2 cellular contexts compared by ENCODE assay signal in genomic region chr1:173015629-173016028, GRCh38.
TF ChIP-seq lines count a peak whose summit lies in the region.

No MANE protein-coding gene starts in this region.

TF ChIP-seq in SK-N-SH, 30 proteins besides CTCF, POLR2A, EP300 and RAD21 (continued from another document):
- TF ChIP-seq SMC3 (IDR thresholded peaks at IDR 0.05; ENCODE audit: low read depth, low read length): no peak
- no peak for TF ChIP-seq FOSL2 (IDR thresholded peaks at IDR 0.05; ENCODE audit: borderline replicate concordance, low read depth)
- TF ChIP-seq TAF1 (IDR thresholded peaks at IDR 0.05; ENCODE audit: borderline replicate concordance, low read depth, low read length): no peak
TF ChIP-seq in SK-N-SH: peak in this region for 0.

TF ChIP-seq in HepG2, 621 proteins besides CTCF, POLR2A, EP300 and RAD21:
- TF ChIP-seq RBAK (CRISPR knock-in tag; IDR thresholded peaks at IDR 0.05) (no peak), BHLHE40 (IDR thresholded peaks at IDR 0.05; ENCODE audit: low read length) (no peak), ZNF503 (CRISPR knock-in tag; IDR thresholded peaks at IDR 0.05) (no peak), RFXANK (CRISPR knock-in tag; IDR thresholded peaks at IDR 0.05) (no peak), SAP130 (CRISPR knock-in tag; IDR thresholded peaks at IDR 0.05; ENCODE audit: low read depth) (no peak), ZBTB39 (CRISPR knock-in tag; IDR thresholded peaks at IDR 0.05) (no peak), DDIT3 (CRISPR knock-in tag; IDR thresholded peaks at IDR 0.05) (no peak), ZBTB49 (CRISPR knock-in tag; IDR thresholded peaks at IDR 0.05; ENCODE audit: borderline replicate concordance) (no peak), KLF15 (CRISPR knock-in tag; IDR thresholded peaks at IDR 0.05; ENCODE audit: borderline replicate concordance) (no peak), REPIN1 (CRISPR knock-in tag; IDR thresholded peaks at IDR 0.05; ENCODE audit: borderline replicate concordance, low read depth) (no peak), ZNF746 (CRISPR knock-in tag; IDR thresholded peaks at IDR 0.05) (no peak), AKAP8 (CRISPR knock-in tag; IDR thresholded peaks at IDR 0.05) (no peak), HOXA9 (CRISPR knock-in tag; IDR thresholded peaks at IDR 0.05; ENCODE audit: borderline replicate concordance) (no peak), ZNF17 (CRISPR knock-in tag; IDR thresholded peaks at IDR 0.05) (no peak)
- TF ChIP-seq, protein P1, sequence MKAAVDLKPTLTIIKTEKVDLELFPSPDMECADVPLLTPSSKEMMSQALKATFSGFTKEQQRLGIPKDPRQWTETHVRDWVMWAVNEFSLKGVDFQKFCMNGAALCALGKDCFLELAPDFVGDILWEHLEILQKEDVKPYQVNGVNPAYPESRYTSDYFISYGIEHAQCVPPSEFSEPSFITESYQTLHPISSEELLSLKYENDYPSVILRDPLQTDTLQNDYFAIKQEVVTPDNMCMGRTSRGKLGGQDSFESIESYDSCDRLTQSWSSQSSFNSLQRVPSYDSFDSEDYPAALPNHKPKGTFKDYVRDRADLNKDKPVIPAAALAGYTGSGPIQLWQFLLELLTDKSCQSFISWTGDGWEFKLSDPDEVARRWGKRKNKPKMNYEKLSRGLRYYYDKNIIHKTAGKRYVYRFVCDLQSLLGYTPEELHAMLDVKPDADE (CRISPR knock-in tag; IDR thresholded peaks at IDR 0.05): no peak
- TF ChIP-seq, protein P2, sequence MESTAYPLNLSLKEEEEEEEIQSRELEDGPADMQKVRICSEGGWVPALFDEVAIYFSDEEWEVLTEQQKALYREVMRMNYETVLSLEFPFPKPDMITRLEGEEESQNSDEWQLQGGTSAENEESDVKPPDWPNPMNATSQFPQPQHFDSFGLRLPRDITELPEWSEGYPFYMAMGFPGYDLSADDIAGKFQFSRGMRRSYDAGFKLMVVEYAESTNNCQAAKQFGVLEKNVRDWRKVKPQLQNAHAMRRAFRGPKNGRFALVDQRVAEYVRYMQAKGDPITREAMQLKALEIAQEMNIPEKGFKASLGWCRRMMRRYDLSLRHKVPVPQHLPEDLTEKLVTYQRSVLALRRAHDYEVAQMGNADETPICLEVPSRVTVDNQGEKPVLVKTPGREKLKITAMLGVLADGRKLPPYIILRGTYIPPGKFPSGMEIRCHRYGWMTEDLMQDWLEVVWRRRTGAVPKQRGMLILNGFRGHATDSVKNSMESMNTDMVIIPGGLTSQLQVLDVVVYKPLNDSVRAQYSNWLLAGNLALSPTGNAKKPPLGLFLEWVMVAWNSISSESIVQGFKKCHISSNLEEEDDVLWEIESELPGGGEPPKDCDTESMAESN (CRISPR knock-in tag; conservative IDR thresholded peaks at IDR 0.05): no peak
TF ChIP-seq in HepG2: peak in this region for 0.
